ENCODE assay signal across 1 cellular context in the genomic region with DNA sequence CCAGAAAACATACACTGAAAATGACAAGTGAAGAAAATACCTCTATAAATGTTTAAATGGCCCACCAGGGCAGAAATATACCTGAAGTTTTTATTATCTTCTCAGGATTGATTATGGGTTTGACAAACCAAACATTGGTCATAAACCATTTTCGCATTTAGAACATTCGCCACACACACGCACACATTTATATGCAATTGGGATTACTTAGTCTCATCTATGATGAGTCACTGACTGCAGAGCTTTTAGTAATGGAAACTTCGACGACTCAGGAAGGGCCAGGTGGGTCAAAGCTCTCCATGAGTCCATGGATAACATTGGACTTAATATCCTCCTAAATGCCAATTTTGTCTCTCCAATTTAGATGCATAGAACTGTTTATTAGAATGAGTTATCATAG.
TF ChIP-seq lines count a peak whose summit lies in the region.

No MANE protein-coding gene starts in this region.

TF ChIP-seq in HCT116, 20 proteins besides CTCF, POLR2A, EP300 and RAD21:
- TF ChIP-seq CBX3 (IDR thresholded peaks at IDR 0.05; ENCODE audit: low read depth), result 0 out of 2 replicates have a peak, but pooled peaks have one; percentile 34
- no peak for TF ChIP-seq EZH2 (IDR thresholded peaks at IDR 0.05)
- TF ChIP-seq, protein P1, sequence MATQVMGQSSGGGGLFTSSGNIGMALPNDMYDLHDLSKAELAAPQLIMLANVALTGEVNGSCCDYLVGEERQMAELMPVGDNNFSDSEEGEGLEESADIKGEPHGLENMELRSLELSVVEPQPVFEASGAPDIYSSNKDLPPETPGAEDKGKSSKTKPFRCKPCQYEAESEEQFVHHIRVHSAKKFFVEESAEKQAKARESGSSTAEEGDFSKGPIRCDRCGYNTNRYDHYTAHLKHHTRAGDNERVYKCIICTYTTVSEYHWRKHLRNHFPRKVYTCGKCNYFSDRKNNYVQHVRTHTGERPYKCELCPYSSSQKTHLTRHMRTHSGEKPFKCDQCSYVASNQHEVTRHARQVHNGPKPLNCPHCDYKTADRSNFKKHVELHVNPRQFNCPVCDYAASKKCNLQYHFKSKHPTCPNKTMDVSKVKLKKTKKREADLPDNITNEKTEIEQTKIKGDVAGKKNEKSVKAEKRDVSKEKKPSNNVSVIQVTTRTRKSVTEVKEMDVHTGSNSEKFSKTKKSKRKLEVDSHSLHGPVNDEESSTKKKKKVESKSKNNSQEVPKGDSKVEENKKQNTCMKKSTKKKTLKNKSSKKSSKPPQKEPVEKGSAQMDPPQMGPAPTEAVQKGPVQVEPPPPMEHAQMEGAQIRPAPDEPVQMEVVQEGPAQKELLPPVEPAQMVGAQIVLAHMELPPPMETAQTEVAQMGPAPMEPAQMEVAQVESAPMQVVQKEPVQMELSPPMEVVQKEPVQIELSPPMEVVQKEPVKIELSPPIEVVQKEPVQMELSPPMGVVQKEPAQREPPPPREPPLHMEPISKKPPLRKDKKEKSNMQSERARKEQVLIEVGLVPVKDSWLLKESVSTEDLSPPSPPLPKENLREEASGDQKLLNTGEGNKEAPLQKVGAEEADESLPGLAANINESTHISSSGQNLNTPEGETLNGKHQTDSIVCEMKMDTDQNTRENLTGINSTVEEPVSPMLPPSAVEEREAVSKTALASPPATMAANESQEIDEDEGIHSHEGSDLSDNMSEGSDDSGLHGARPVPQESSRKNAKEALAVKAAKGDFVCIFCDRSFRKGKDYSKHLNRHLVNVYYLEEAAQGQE (IDR thresholded peaks at IDR 0.05; ENCODE audit: low read depth), result no peak
- TF ChIP-seq SRF (IDR thresholded peaks at IDR 0.05; ENCODE audit: low read depth), result no peak
- TF ChIP-seq, protein P2, sequence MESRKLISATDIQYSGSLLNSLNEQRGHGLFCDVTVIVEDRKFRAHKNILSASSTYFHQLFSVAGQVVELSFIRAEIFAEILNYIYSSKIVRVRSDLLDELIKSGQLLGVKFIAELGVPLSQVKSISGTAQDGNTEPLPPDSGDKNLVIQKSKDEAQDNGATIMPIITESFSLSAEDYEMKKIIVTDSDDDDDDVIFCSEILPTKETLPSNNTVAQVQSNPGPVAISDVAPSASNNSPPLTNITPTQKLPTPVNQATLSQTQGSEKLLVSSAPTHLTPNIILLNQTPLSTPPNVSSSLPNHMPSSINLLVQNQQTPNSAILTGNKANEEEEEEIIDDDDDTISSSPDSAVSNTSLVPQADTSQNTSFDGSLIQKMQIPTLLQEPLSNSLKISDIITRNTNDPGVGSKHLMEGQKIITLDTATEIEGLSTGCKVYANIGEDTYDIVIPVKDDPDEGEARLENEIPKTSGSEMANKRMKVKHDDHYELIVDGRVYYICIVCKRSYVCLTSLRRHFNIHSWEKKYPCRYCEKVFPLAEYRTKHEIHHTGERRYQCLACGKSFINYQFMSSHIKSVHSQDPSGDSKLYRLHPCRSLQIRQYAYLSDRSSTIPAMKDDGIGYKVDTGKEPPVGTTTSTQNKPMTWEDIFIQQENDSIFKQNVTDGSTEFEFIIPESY (IDR thresholded peaks at IDR 0.05; ENCODE audit: extremely low read depth, insufficient replicate concordance, low read length), result no peak
- peak; percentile 57 for TF ChIP-seq FOSL1 (IDR thresholded peaks at IDR 0.05; ENCODE audit: low read depth)
- no peak for TF ChIP-seq EZH2phosphoT487 (IDR thresholded peaks at IDR 0.05; ENCODE audit: borderline replicate concordance)
- TF ChIP-seq POLR2AphosphoS5 (IDR thresholded peaks at IDR 0.05; ENCODE audit: low read depth, low read length), result no peak
- TF ChIP-seq CEBPB (IDR thresholded peaks at IDR 0.05; ENCODE audit: low read depth), result 0 out of 2 replicates have a peak, but pooled peaks have one; percentile 11
- TF ChIP-seq ZNF274 (IDR thresholded peaks at IDR 0.05; ENCODE audit: low read depth, low read length), result no peak
- TF ChIP-seq SP1 (IDR thresholded peaks at IDR 0.05; ENCODE audit: low read depth), result no peak
- TF ChIP-seq, protein P3, sequence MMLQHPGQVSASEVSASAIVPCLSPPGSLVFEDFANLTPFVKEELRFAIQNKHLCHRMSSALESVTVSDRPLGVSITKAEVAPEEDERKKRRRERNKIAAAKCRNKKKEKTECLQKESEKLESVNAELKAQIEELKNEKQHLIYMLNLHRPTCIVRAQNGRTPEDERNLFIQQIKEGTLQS (IDR thresholded peaks at IDR 0.05), result no peak
- no peak for TF ChIP-seq ZFX (IDR thresholded peaks at IDR 0.05)
- no peak for TF ChIP-seq ELF1 (IDR thresholded peaks at IDR 0.05; ENCODE audit: borderline replicate concordance, low read depth)
- TF ChIP-seq JUND (IDR thresholded peaks at IDR 0.05), result peak; percentile 51
- TF ChIP-seq EGR1 (IDR thresholded peaks at IDR 0.05; ENCODE audit: low read depth), result no peak
- TF ChIP-seq, protein P4, sequence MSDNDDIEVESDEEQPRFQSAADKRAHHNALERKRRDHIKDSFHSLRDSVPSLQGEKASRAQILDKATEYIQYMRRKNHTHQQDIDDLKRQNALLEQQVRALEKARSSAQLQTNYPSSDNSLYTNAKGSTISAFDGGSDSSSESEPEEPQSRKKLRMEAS (IDR thresholded peaks at IDR 0.05), result no peak
- no peak for TF ChIP-seq SIN3A (IDR thresholded peaks at IDR 0.05; ENCODE audit: low read depth)
